Comparison of ENCODE assay signal across 39 cellular contexts in genomic region chr1:218502383-218502782, GRCh38.
"Had no signal": no experiment of that assay in that cellular context is flagged by ENCODE, and none has a peak within 500 bp of the region (broad histone marks: within the 10 kb centered on the region; RNA-seq: fewer than 3 reads in every experiment).

No MANE protein-coding gene starts in this region.

- H3K27ac Mint-ChIP-seq: activated naive CD4-positive, alpha-beta T cell treated with anti-CD3 and anti-CD28 coated beads for 36 hours; activated naive CD4-positive, alpha-beta T cell treated with anti-CD3 and anti-CD28 coated beads, Interleukin-2, amount 10 ng/mL, durations not matched to agents 7 days and 5 days; activated naive CD4-positive, alpha-beta T cell treated with anti-CD3 and anti-CD28 coated beads, Interleukin-2, amount 50 U/mL, for 24 hours; activated naive CD4-positive, alpha-beta T cell treated with anti-CD3 and anti-CD28 coated beads, Interleukin-2, amount 50 U/mL, for 72 hours; activated naive CD8-positive, alpha-beta T cell; activated naive CD8-positive, alpha-beta T cell treated with anti-CD3 and anti-CD28 coated beads for 36 hours; activated naive CD8-positive, alpha-beta T cell treated with anti-CD3 and anti-CD28 coated beads, Interleukin-2, amount 10 ng/mL, durations not matched to agents 7 days and 5 days; activated naive CD8-positive, alpha-beta T cell treated with anti-CD3 and anti-CD28 coated beads, Interleukin-2, amount 50 U/mL, for 24 hours; activated T-cell treated with anti-CD3 and anti-CD28 coated beads, Interleukin-2, amount 50 U/mL, for 24 hours; activated T-cell treated with anti-CD3 and anti-CD28 coated beads, Interleukin-2, amount 50 U/mL, for 72 hours; activated T-helper 1 cell treated with anti-CD3 and anti-CD28 coated beads, Interleukin-12 subunit alpha, Interleukin-12 subunit beta, Interleukin-2, Interleukin-4 antibody, amounts not matched to agents 30 ng/mL and 10 ng/mL and 1 ng/mL, durations not matched to agents 14 hours and 24 hours and 36 hours; activated T-helper 17 cell treated with anti-CD3 and anti-CD28 coated beads, Interleukin-2, amount 50 U/mL, for 72 hours; activated T-helper 2 cell treated with anti-CD3 and anti-CD28 coated beads, Interferon-gamma antibody, Interleukin-2, Interleukin-4, amounts not matched to agents 10 μg/mL and 5 μg/mL and 100 μg/mL, durations not matched to agents 14 hours and 24 hours and 36 hours; brain had no signal

- H3K9me3 ChIP-seq: ascending aorta had no signal

- H3K27ac ChIP-seq: adrenal gland, ascending aorta, body of pancreas, brain microvascular endothelial cell, breast epithelium, cardiac muscle cell had no signal

- H3K36me3 ChIP-seq: adrenal gland, ascending aorta, brain microvascular endothelial cell, breast epithelium, cardiac muscle cell had no signal

- H3K4me1 ChIP-seq: adrenal gland, body of pancreas, breast epithelium had no signal

- H3K4me3 ChIP-seq: adrenal gland, ascending aorta, body of pancreas, breast epithelium, cardiac muscle cell had no signal

- FAIRE-seq: bronchial epithelial cell had no signal

- DNase-seq: activated effector memory CD4-positive, alpha-beta T cell treated with anti-CD3 and anti-CD28 coated beads, Interleukin-2, amount 50 U/mL, for 16 hours; activated effector memory CD4-positive, alpha-beta T cell treated with Interleukin-2 at 50 U/mL for 16 hours; activated gamma-delta T cell; activated gamma-delta T cell treated with Interleukin-2 at 50 U/mL for 16 hours; activated naive CD4-positive, alpha-beta T cell; activated naive CD4-positive, alpha-beta T cell treated with anti-CD3 and anti-CD28 coated beads for 36 hours; activated naive CD4-positive, alpha-beta T cell treated with anti-CD3 and anti-CD28 coated beads, Interleukin-2, amount 10 ng/mL, durations not matched to agents 7 days and 5 days; activated naive CD4-positive, alpha-beta T cell treated with anti-CD3 and anti-CD28 coated beads, Interleukin-2, amount 50 U/mL, for 16 hours; activated naive CD4-positive, alpha-beta T cell treated with Interleukin-2 at 50 U/mL for 16 hours; activated naive CD8-positive, alpha-beta T cell treated with anti-CD3 and anti-CD28 coated beads for 36 hours; activated naive CD8-positive, alpha-beta T cell treated with anti-CD3 and anti-CD28 coated beads, Interleukin-2, amount 10 ng/mL, durations not matched to agents 7 days and 5 days; activated naive CD8-positive, alpha-beta T cell treated with anti-CD3 and anti-CD28 coated beads, Interleukin-2, amount 50 U/mL, for 24 hours; activated T-cell treated with anti-CD3 and anti-CD28 coated beads, Interleukin-2, amount 50 U/mL, for 1 hour; activated T-cell treated with anti-CD3 and anti-CD28 coated beads, Interleukin-2, amount 50 U/mL, for 24 hours; activated T-cell treated with anti-CD3 and anti-CD28 coated beads, Interleukin-2, amount 50 U/mL, for 4 hours; activated T-cell treated with anti-CD3 and anti-CD28 coated beads, Interleukin-2, amount 50 U/mL, for 48 hours; activated T-cell treated with anti-CD3 and anti-CD28 coated beads, Interleukin-2, amount 50 U/mL, for 72 hours; adrenal gland; amniotic stem cell; amygdala; anterior cingulate cortex; aorta; body of pancreas; brain microvascular endothelial cell; caudate nucleus; central memory CD4-positive, alpha-beta T cell; cerebellar nuclear complex had no signal

- H3K4me1 Mint-ChIP-seq: activated naive CD4-positive, alpha-beta T cell treated with anti-CD3 and anti-CD28 coated beads, Interleukin-2, amount 10 ng/mL, durations not matched to agents 7 days and 5 days; activated naive CD4-positive, alpha-beta T cell treated with anti-CD3 and anti-CD28 coated beads, Interleukin-2, amount 50 U/mL, for 24 hours; activated naive CD8-positive, alpha-beta T cell treated with anti-CD3 and anti-CD28 coated beads, Interleukin-2, amount 10 ng/mL, durations not matched to agents 7 days and 5 days; central memory CD8-positive, alpha-beta T cell had no signal

- H3K27me3 Mint-ChIP-seq: activated naive CD4-positive, alpha-beta T cell treated with anti-CD3 and anti-CD28 coated beads, Interleukin-2, amount 10 ng/mL, durations not matched to agents 7 days and 5 days; brain had no signal

- H3K4me3 Mint-ChIP-seq: activated naive CD4-positive, alpha-beta T cell treated with anti-CD3 and anti-CD28 coated beads for 36 hours; activated naive CD4-positive, alpha-beta T cell treated with anti-CD3 and anti-CD28 coated beads, Interleukin-2, amount 10 ng/mL, durations not matched to agents 7 days and 5 days; activated naive CD4-positive, alpha-beta T cell treated with anti-CD3 and anti-CD28 coated beads, Interleukin-2, amount 50 U/mL, for 24 hours; activated naive CD8-positive, alpha-beta T cell; activated naive CD8-positive, alpha-beta T cell treated with anti-CD3 and anti-CD28 coated beads for 36 hours; activated naive CD8-positive, alpha-beta T cell treated with anti-CD3 and anti-CD28 coated beads, Interleukin-2, amount 10 ng/mL, durations not matched to agents 7 days and 5 days; activated naive CD8-positive, alpha-beta T cell treated with anti-CD3 and anti-CD28 coated beads, Interleukin-2, amount 50 U/mL, for 24 hours; activated T-cell treated with anti-CD3 and anti-CD28 coated beads, Interleukin-2, amount 50 U/mL, for 24 hours; activated T-cell treated with anti-CD3 and anti-CD28 coated beads, Interleukin-2, amount 50 U/mL, for 4 hours; activated T-cell treated with anti-CD3 and anti-CD28 coated beads, Interleukin-2, amount 50 U/mL, for 72 hours; activated T-helper 1 cell treated with anti-CD3 and anti-CD28 coated beads, Interleukin-12 subunit alpha, Interleukin-12 subunit beta, Interleukin-2, Interleukin-4 antibody, amounts not matched to agents 30 ng/mL and 10 ng/mL and 1 ng/mL, durations not matched to agents 14 hours and 24 hours and 36 hours; activated T-helper 17 cell treated with anti-CD3 and anti-CD28 coated beads, Interleukin-2, amount 50 U/mL, for 72 hours; brain; central memory CD8-positive, alpha-beta T cell had no signal

- H3K27me3 ChIP-seq: adrenal gland, ascending aorta, body of pancreas, brain microvascular endothelial cell, breast epithelium, cardiac muscle cell had no signal

- H3K36me3 Mint-ChIP-seq: activated naive CD4-positive, alpha-beta T cell treated with anti-CD3 and anti-CD28 coated beads, Interleukin-2, amount 10 ng/mL, durations not matched to agents 7 days and 5 days; activated naive CD8-positive, alpha-beta T cell had no signal
